Comparison of ENCODE assay signal across 38 cellular contexts in the genomic region with DNA sequence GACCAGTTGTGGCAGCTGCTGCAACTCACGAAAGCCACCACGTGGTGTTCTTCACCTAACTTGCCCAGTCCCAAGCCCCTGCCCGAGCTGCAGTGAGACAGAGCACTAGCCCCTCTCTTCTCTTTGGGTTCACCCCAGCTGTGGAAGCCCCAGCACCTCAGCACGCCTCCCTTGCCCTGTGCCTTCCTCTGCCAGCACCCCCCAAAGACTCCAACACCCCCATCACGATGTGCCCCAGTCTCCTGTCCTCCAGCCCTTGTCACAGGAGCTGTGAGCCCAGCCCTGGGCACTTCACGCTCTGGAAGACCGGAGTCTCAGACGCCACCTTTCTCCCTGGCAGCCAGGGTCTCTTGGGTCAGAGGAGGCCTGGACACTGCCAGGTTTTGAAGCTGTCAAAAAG. TPM values are rescaled to one million over a fixed set of nuclear protein-coding genes. Genes with fewer than 3 reads are reported as not detected.
"Had no signal": no experiment of that assay in that cellular context is flagged by ENCODE, and none has a peak within 500 bp of the region (broad histone marks: within the 10 kb centered on the region; RNA-seq: fewer than 3 reads in every experiment).

No MANE protein-coding gene starts in this region.

- FAIRE-seq: astrocyte, TTC549 had no signal

- H3K27ac ChIP-seq: adrenal gland, body of pancreas, brain microvascular endothelial cell, breast epithelium, VCaP had no signal

- ATAC-seq: activated CD8-positive, alpha-beta memory T cell treated with anti-CD3 and anti-CD28 coated beads, Interleukin-2, amount 10 ng/mL, durations not matched to agents 7 days and 5 days; activated CD8-positive, alpha-beta T cell treated with anti-CD3 and anti-CD28 coated beads, Interleukin-2, amount 10 ng/mL, durations not matched to agents 7 days and 5 days; activated naive CD4-positive, alpha-beta T cell treated with anti-CD3 and anti-CD28 coated beads, Interleukin-2, amount 50 U/mL, for 72 hours; activated T-cell treated with anti-CD3 and anti-CD28 coated beads, Interleukin-2, amount 50 U/mL, for 4 hours; activated T-cell treated with anti-CD3 and anti-CD28 coated beads, Interleukin-2, amount 50 U/mL, for 72 hours; activated T-helper 17 cell treated with anti-CD3 and anti-CD28 coated beads, Interleukin-2, amount 50 U/mL, for 72 hours; body of pancreas had no signal

- H3K27ac Mint-ChIP-seq: activated B cell treated with CpG ODN at 0.5 μM for 24 hours; activated CD4-positive, alpha-beta memory T cell treated with anti-CD3 and anti-CD28 coated beads, Interleukin-2, amount 10 ng/mL, durations not matched to agents 7 days and 5 days; activated CD4-positive, alpha-beta T cell treated with anti-CD3 and anti-CD28 coated beads, Interleukin-2, amount 10 ng/mL, durations not matched to agents 7 days and 5 days; activated CD8-positive, alpha-beta memory T cell treated with anti-CD3 and anti-CD28 coated beads, Interleukin-2, amount 10 ng/mL, durations not matched to agents 7 days and 5 days; activated CD8-positive, alpha-beta T cell treated with anti-CD3 and anti-CD28 coated beads, Interleukin-2, amount 10 ng/mL, durations not matched to agents 7 days and 5 days; activated naive CD4-positive, alpha-beta T cell treated with anti-CD3 and anti-CD28 coated beads for 36 hours; activated naive CD4-positive, alpha-beta T cell treated with anti-CD3 and anti-CD28 coated beads, Interleukin-2, amount 50 U/mL, for 72 hours; activated naive CD8-positive, alpha-beta T cell treated with anti-CD3 and anti-CD28 coated beads for 36 hours; activated T-cell treated with anti-CD3 and anti-CD28 coated beads, Interleukin-2, amount 50 U/mL, for 72 hours; activated T-helper 1 cell treated with anti-CD3 and anti-CD28 coated beads, Interleukin-12 subunit alpha, Interleukin-12 subunit beta, Interleukin-2, Interleukin-4 antibody, amounts not matched to agents 30 ng/mL and 10 ng/mL and 1 ng/mL, durations not matched to agents 14 hours and 24 hours and 36 hours; activated T-helper 17 cell treated with anti-CD3 and anti-CD28 coated beads, Interleukin-2, amount 50 U/mL, for 72 hours; T-helper 1 cell treated with Interleukin-12 subunit alpha and Interleukin-12 subunit beta and Interleukin-4 antibody, amounts not matched to agents 30 μg/mL and 1 μg/mL, for 36 hours; T-helper 2 cell treated with Interferon-gamma antibody and Interleukin-4, amounts not matched to agents 5 μg/mL and 100 μg/mL, for 36 hours had no signal

- H3K27me3 Mint-ChIP-seq: activated CD4-positive, alpha-beta memory T cell treated with anti-CD3 and anti-CD28 coated beads, Interleukin-2, amount 10 ng/mL, durations not matched to agents 7 days and 5 days; activated CD4-positive, alpha-beta T cell treated with anti-CD3 and anti-CD28 coated beads, Interleukin-2, amount 10 ng/mL, durations not matched to agents 7 days and 5 days; activated CD8-positive, alpha-beta memory T cell treated with anti-CD3 and anti-CD28 coated beads, Interleukin-2, amount 10 ng/mL, durations not matched to agents 7 days and 5 days had no signal

- H3K36me3 ChIP-seq: adrenal gland, brain microvascular endothelial cell, breast epithelium had no signal

- H3K4me1 ChIP-seq: adrenal gland, breast epithelium had no signal

- H3K27me3 ChIP-seq: adrenal gland, body of pancreas, brain microvascular endothelial cell, breast epithelium had no signal

- DNase-seq: activated B cell treated with CpG ODN at 0.5 μM for 24 hours; activated CD4-positive, alpha-beta memory T cell treated with anti-CD3 and anti-CD28 coated beads, Interleukin-2, amount 10 ng/mL, durations not matched to agents 7 days and 5 days; activated CD4-positive, alpha-beta T cell treated with anti-CD3 and anti-CD28 coated beads for 48 hours; activated CD4-positive, alpha-beta T cell treated with anti-CD3 and anti-CD28 coated beads, Interleukin-2, amount 10 ng/mL, durations not matched to agents 7 days and 5 days; activated CD4-positive, alpha-beta T cell treated with anti-CD3 and anti-CD28 coated beads, Interleukin-2, amount 50 U/mL, for 48 hours; activated CD4-positive, CD25-positive, alpha-beta regulatory T cell treated with anti-CD3 and anti-CD28 coated beads, Interleukin-2, amount 50 U/mL, for 72 hours; activated CD8-positive, alpha-beta memory T cell treated with anti-CD3 and anti-CD28 coated beads for 24 hours; activated CD8-positive, alpha-beta memory T cell treated with anti-CD3 and anti-CD28 coated beads, Interleukin-2, amount 10 ng/mL, durations not matched to agents 7 days and 5 days; activated CD8-positive, alpha-beta memory T cell treated with anti-CD3 and anti-CD28 coated beads, Interleukin-2, amount 50 U/mL, for 48 hours; activated CD8-positive, alpha-beta T cell treated with anti-CD3 and anti-CD28 coated beads, Interleukin-2, amount 10 ng/mL, durations not matched to agents 7 days and 5 days; activated effector memory CD4-positive, alpha-beta T cell treated with anti-CD3 and anti-CD28 coated beads, Interleukin-2, amount 50 U/mL, for 16 hours; activated gamma-delta T cell treated with Interleukin-2 at 50 U/mL for 16 hours; activated naive CD4-positive, alpha-beta T cell; activated naive CD4-positive, alpha-beta T cell treated with anti-CD3 and anti-CD28 coated beads for 36 hours; activated naive CD4-positive, alpha-beta T cell treated with anti-CD3 and anti-CD28 coated beads, Interleukin-2, amount 50 U/mL, for 16 hours; activated naive CD8-positive, alpha-beta T cell treated with anti-CD3 and anti-CD28 coated beads for 36 hours; activated T-cell treated with anti-CD3 and anti-CD28 coated beads, Interleukin-2, amount 50 U/mL, for 1 hour; activated T-cell treated with anti-CD3 and anti-CD28 coated beads, Interleukin-2, amount 50 U/mL, for 4 hours; activated T-cell treated with anti-CD3 and anti-CD28 coated beads, Interleukin-2, amount 50 U/mL, for 72 hours; adrenal gland; amniotic stem cell; body of pancreas; brain microvascular endothelial cell; central memory CD4-positive, alpha-beta T cell; T-helper 1 cell; T-helper 2 cell; T-helper 9 cell had no signal

- H3K4me3 ChIP-seq: adrenal gland, body of pancreas, breast epithelium had no signal

- H3K4me3 Mint-ChIP-seq: activated CD4-positive, alpha-beta memory T cell treated with anti-CD3 and anti-CD28 coated beads, Interleukin-2, amount 10 ng/mL, durations not matched to agents 7 days and 5 days; activated CD4-positive, alpha-beta T cell treated with anti-CD3 and anti-CD28 coated beads, Interleukin-2, amount 10 ng/mL, durations not matched to agents 7 days and 5 days; activated CD8-positive, alpha-beta memory T cell treated with anti-CD3 and anti-CD28 coated beads, Interleukin-2, amount 10 ng/mL, durations not matched to agents 7 days and 5 days; activated CD8-positive, alpha-beta T cell treated with anti-CD3 and anti-CD28 coated beads, Interleukin-2, amount 10 ng/mL, durations not matched to agents 7 days and 5 days; activated naive CD4-positive, alpha-beta T cell treated with anti-CD3 and anti-CD28 coated beads for 36 hours; activated T-cell treated with anti-CD3 and anti-CD28 coated beads, Interleukin-2, amount 50 U/mL, for 4 hours; activated T-cell treated with anti-CD3 and anti-CD28 coated beads, Interleukin-2, amount 50 U/mL, for 72 hours; activated T-helper 1 cell treated with anti-CD3 and anti-CD28 coated beads, Interleukin-12 subunit alpha, Interleukin-12 subunit beta, Interleukin-2, Interleukin-4 antibody, amounts not matched to agents 30 ng/mL and 10 ng/mL and 1 ng/mL, durations not matched to agents 14 hours and 24 hours and 36 hours; activated T-helper 17 cell treated with anti-CD3 and anti-CD28 coated beads, Interleukin-2, amount 50 U/mL, for 72 hours; T-helper 1 cell treated with Interleukin-12 subunit alpha and Interleukin-12 subunit beta and Interleukin-4 antibody, amounts not matched to agents 30 μg/mL and 1 μg/mL, for 36 hours; T-helper 2 cell treated with Interferon-gamma antibody and Interleukin-4, amounts not matched to agents 5 μg/mL and 100 μg/mL, for 36 hours had no signal

- H3K4me1 Mint-ChIP-seq: activated T-helper 17 cell treated with anti-CD3 and anti-CD28 coated beads, Interleukin-2, amount 50 U/mL, for 72 hours had no signal

- H3K9me3 ChIP-seq: adrenal gland had no signal

RNA-seq across cellular contexts. Expression of gene ZNF135, which starts 2.2 kb away (rescaled TPM):
- total RNA-seq: activated CD4-positive, alpha-beta memory T cell treated with anti-CD3 and anti-CD28 coated beads, Interleukin-2, amount 10 ng/mL, durations not matched to agents 7 days and 5 days had no signal

RNA-seq across cellular contexts. Expression of gene ZSCAN1, which starts 23.0 kb away (rescaled TPM):
- total RNA-seq: activated B cell treated with CpG ODN at 0.5 μM for 24 hours; activated CD4-positive, alpha-beta memory T cell treated with anti-CD3 and anti-CD28 coated beads, Interleukin-2, amount 10 ng/mL, durations not matched to agents 7 days and 5 days; activated CD4-positive, alpha-beta T cell treated with anti-CD3 and anti-CD28 coated beads, Interleukin-2, amount 10 ng/mL, durations not matched to agents 7 days and 5 days; activated CD8-positive, alpha-beta memory T cell treated with anti-CD3 and anti-CD28 coated beads, Interleukin-2, amount 10 ng/mL, durations not matched to agents 7 days and 5 days; activated CD8-positive, alpha-beta T cell treated with anti-CD3 and anti-CD28 coated beads, Interleukin-2, amount 10 ng/mL, durations not matched to agents 7 days and 5 days; activated naive CD4-positive, alpha-beta T cell treated with anti-CD3 and anti-CD28 coated beads for 36 hours; activated naive CD4-positive, alpha-beta T cell treated with anti-CD3 and anti-CD28 coated beads, Interleukin-2, amount 50 U/mL, for 72 hours; activated naive CD8-positive, alpha-beta T cell treated with anti-CD3 and anti-CD28 coated beads for 36 hours; activated T-cell treated with anti-CD3 and anti-CD28 coated beads, Interleukin-2, amount 50 U/mL, for 4 hours; activated T-cell treated with anti-CD3 and anti-CD28 coated beads, Interleukin-2, amount 50 U/mL, for 72 hours; activated T-helper 1 cell treated with anti-CD3 and anti-CD28 coated beads, Interleukin-12 subunit alpha, Interleukin-12 subunit beta, Interleukin-2, Interleukin-4 antibody, amounts not matched to agents 30 ng/mL and 10 ng/mL and 1 ng/mL, durations not matched to agents 14 hours and 24 hours and 36 hours; activated T-helper 17 cell treated with anti-CD3 and anti-CD28 coated beads, Interleukin-2, amount 50 U/mL, for 72 hours; aorta; astrocyte; body of pancreas; cardiac septum had no signal
